ENCODE assay signal across 27 cellular contexts in the genomic region with DNA sequence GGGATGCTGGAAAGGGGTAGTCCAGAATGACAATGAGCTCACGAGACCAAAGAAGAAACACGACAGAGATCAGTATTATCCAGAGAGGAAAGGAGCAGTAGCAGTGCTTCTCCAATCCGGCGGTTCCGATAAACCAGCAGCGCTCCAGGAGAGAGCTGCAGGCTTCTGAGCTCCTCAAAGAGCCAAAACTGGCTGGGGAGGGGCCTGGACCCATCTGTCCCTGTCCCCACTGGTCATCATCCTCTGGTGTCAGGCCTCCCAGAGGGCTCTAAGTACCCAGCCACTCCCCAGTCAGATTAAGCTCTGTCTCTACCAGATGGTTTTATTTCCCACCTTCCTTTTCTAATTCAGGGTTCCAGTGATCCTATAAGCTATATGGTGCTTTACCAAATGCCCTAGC.
"Had no signal": no experiment of that assay in that cellular context is flagged by ENCODE, and none has a peak within 500 bp of the region (broad histone marks: within the 10 kb centered on the region; RNA-seq: fewer than 3 reads in every experiment).

No MANE protein-coding gene starts in this region.

- H3K27ac ChIP-seq: heart left ventricle, pancreas, psoas muscle, testis, transverse colon had no signal

- H3K4me2 ChIP-seq: smooth muscle cell had no signal

- H3K4me3 Mint-ChIP-seq: activated CD4-positive, alpha-beta memory T cell treated with anti-CD3 and anti-CD28 coated beads for 36 hours; activated naive CD8-positive, alpha-beta T cell treated with anti-CD3 and anti-CD28 coated beads, Interleukin-2, amount 50 U/mL, for 24 hours; activated T-cell treated with anti-CD3 and anti-CD28 coated beads, Interleukin-2, amount 50 U/mL, for 24 hours; immature natural killer cell; mesothelial cell of epicardium; naive B cell had no signal

- H3K4me3 ChIP-seq: heart left ventricle, pancreas, psoas muscle, smooth muscle cell, testis, transverse colon had no signal

- H3K9me3 ChIP-seq: heart left ventricle, pancreas, psoas muscle, testis, transverse colon had no signal

- H3K27me3 ChIP-seq: heart left ventricle, pancreas, testis, transverse colon had no signal

- ATAC-seq: activated naive CD8-positive, alpha-beta T cell treated with anti-CD3 and anti-CD28 coated beads, Interleukin-2, amount 50 U/mL, for 24 hours; esophagus mucosa; left colon; psoas muscle had no signal

- DNase-seq: activated CD4-positive, alpha-beta memory T cell treated with anti-CD3 and anti-CD28 coated beads for 36 hours; activated CD4-positive, alpha-beta T cell treated with anti-CD3 and anti-CD28 coated beads for 48 hours; activated CD4-positive, CD25-positive, alpha-beta regulatory T cell; activated CD8-positive, alpha-beta memory T cell treated with anti-CD3 and anti-CD28 coated beads, Interleukin-2, amount 50 U/mL, for 4 hours; activated gamma-delta T cell; activated naive CD4-positive, alpha-beta T cell treated with anti-CD3 and anti-CD28 coated beads, Interleukin-2, amount 50 U/mL, for 16 hours; activated naive CD8-positive, alpha-beta T cell treated with anti-CD3 and anti-CD28 coated beads, Interleukin-2, amount 50 U/mL, for 24 hours; activated T-cell treated with anti-CD3 and anti-CD28 coated beads, Interleukin-2, amount 50 U/mL, for 24 hours; cortex of kidney; foreskin fibroblast; heart left ventricle; hypothalamus; immature natural killer cell; kidney; left colon; naive B cell; pancreas; psoas muscle; stimulated activated CD4-positive, alpha-beta T cell treated with anti-CD3 and anti-CD28 coated beads, Interleukin-1b, Interleukin-23, amount 100 ng/mL, for 48 hours; stimulated activated CD4-positive, alpha-beta T cell treated with anti-CD3 and anti-CD28 coated beads, Interleukin-4, amount 100 ng/mL, for 4 hours; stimulated activated CD8-positive, alpha-beta memory T cell treated with anti-CD3 and anti-CD28 coated beads, Interleukin-4, amount 100 ng/mL, for 48 hours; stimulated activated naive CD4-positive, alpha-beta T cell; testis; transverse colon had no signal

- H3K27ac Mint-ChIP-seq: activated CD4-positive, alpha-beta memory T cell treated with anti-CD3 and anti-CD28 coated beads for 36 hours; activated naive CD8-positive, alpha-beta T cell treated with anti-CD3 and anti-CD28 coated beads, Interleukin-2, amount 50 U/mL, for 24 hours; activated T-cell treated with anti-CD3 and anti-CD28 coated beads, Interleukin-2, amount 50 U/mL, for 24 hours; immature natural killer cell; mesothelial cell of epicardium had no signal

- H3K4me1 ChIP-seq: pancreas, psoas muscle, testis, transverse colon had no signal

- H3K27me3 Mint-ChIP-seq: activated CD4-positive, alpha-beta memory T cell treated with anti-CD3 and anti-CD28 coated beads for 36 hours; activated naive CD8-positive, alpha-beta T cell treated with anti-CD3 and anti-CD28 coated beads, Interleukin-2, amount 50 U/mL, for 24 hours; activated T-cell treated with anti-CD3 and anti-CD28 coated beads, Interleukin-2, amount 50 U/mL, for 24 hours; naive B cell had no signal

- H3K9me3 Mint-ChIP-seq: activated CD4-positive, alpha-beta memory T cell treated with anti-CD3 and anti-CD28 coated beads for 36 hours; activated naive CD8-positive, alpha-beta T cell treated with anti-CD3 and anti-CD28 coated beads, Interleukin-2, amount 50 U/mL, for 24 hours; activated T-cell treated with anti-CD3 and anti-CD28 coated beads, Interleukin-2, amount 50 U/mL, for 24 hours; immature natural killer cell; mesothelial cell of epicardium; naive B cell had no signal

- H3K4me1 Mint-ChIP-seq: activated naive CD8-positive, alpha-beta T cell treated with anti-CD3 and anti-CD28 coated beads, Interleukin-2, amount 50 U/mL, for 24 hours; immature natural killer cell; mesothelial cell of epicardium; naive B cell had no signal
